ENCODE assay signal across 32 cellular contexts in the genomic region with DNA sequence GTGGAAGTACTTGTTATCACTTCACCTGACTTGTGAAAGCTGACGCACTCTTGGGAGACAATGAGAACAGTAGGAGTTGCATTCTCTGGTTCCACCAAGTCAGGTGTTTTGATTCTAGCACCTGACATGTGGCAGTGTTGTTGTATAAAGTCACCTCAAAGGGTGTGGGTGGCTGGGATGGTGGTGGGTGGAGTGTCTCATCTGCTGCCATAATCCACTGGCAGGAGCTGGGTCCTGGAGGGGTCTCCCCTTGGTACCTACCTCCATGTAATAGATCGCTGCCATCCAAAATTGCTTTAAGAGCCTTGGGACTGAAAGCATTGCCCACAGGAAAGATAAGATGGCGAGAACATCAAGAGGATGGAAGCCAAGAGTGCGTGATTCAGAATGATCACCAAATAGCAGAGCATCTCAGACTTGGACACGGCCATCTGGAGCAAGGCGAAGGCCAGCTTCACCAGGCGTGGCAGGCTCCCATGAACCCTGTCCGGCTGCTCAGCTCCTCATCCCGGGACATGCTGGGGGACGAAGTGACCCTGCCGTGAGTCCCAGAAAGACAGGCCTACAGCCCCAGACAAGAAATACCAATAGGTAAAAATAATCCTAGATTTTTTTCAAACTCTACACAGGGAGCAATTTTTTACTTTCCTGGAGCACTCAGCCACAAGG.
"Had no signal": no experiment of that assay in that cellular context is flagged by ENCODE, and none has a peak within 500 bp of the region (broad histone marks: within the 10 kb centered on the region; RNA-seq: fewer than 3 reads in every experiment).

No MANE protein-coding gene starts in this region.

- ATAC-seq: activated CD8-positive, alpha-beta T cell treated with anti-CD3 and anti-CD28 coated beads for 36 hours; activated T-cell treated with anti-CD3 and anti-CD28 coated beads, Interleukin-2, amount 50 U/mL, for 72 hours; PC-3 had no signal

- H3K36me3 Mint-ChIP-seq: activated naive CD4-positive, alpha-beta T cell treated with anti-CD3 and anti-CD28 coated beads, Interleukin-2, amount 50 U/mL, for 24 hours; activated naive CD8-positive, alpha-beta T cell treated with anti-CD3 and anti-CD28 coated beads, Interleukin-2, amount 10 ng/mL, durations not matched to agents 7 days and 5 days had no signal

- H3K4me3 ChIP-seq: ascending aorta, cardiac muscle cell, Peyer's patch, SJSA1 had no signal

- H3K4me3 Mint-ChIP-seq: activated CD4-positive, alpha-beta T cell treated with anti-CD3 and anti-CD28 coated beads, Interleukin-2, amount 10 ng/mL, durations not matched to agents 24 days and 14 days; activated CD8-positive, alpha-beta T cell treated with anti-CD3 and anti-CD28 coated beads for 36 hours; activated naive CD4-positive, alpha-beta T cell treated with anti-CD3 and anti-CD28 coated beads, Interleukin-2, amount 50 U/mL, for 24 hours; activated naive CD8-positive, alpha-beta T cell treated with anti-CD3 and anti-CD28 coated beads, Interleukin-2, amount 10 ng/mL, durations not matched to agents 7 days and 5 days; activated T-cell treated with anti-CD3 and anti-CD28 coated beads, Interleukin-2, amount 50 U/mL, for 72 hours; T-helper 1 cell treated with Interleukin-12 subunit alpha and Interleukin-12 subunit beta and Interleukin-4 antibody, amounts not matched to agents 30 μg/mL and 1 μg/mL, for 36 hours; T-helper 2 cell treated with Interferon-gamma antibody and Interleukin-4, amounts not matched to agents 5 μg/mL and 100 μg/mL, for 36 hours had no signal

- H3K4me1 ChIP-seq: ascending aorta, Peyer's patch had no signal

- H3K27me3 ChIP-seq: ascending aorta, Peyer's patch had no signal

- H3K27ac Mint-ChIP-seq: activated CD4-positive, alpha-beta T cell treated with anti-CD3 and anti-CD28 coated beads, Interleukin-2, amount 10 ng/mL, durations not matched to agents 24 days and 14 days; activated CD8-positive, alpha-beta T cell treated with anti-CD3 and anti-CD28 coated beads for 36 hours; activated naive CD4-positive, alpha-beta T cell treated with anti-CD3 and anti-CD28 coated beads, Interleukin-2, amount 50 U/mL, for 24 hours; activated naive CD8-positive, alpha-beta T cell treated with anti-CD3 and anti-CD28 coated beads, Interleukin-2, amount 10 ng/mL, durations not matched to agents 7 days and 5 days; activated T-cell treated with anti-CD3 and anti-CD28 coated beads, Interleukin-2, amount 50 U/mL, for 72 hours; activated T-helper 2 cell treated with anti-CD3 and anti-CD28 coated beads, Interferon-gamma antibody, Interleukin-2, Interleukin-4, amounts not matched to agents 10 μg/mL and 5 μg/mL and 100 μg/mL, durations not matched to agents 14 hours and 24 hours and 36 hours; T-helper 1 cell treated with Interleukin-12 subunit alpha and Interleukin-12 subunit beta and Interleukin-4 antibody, amounts not matched to agents 30 μg/mL and 1 μg/mL, for 36 hours; T-helper 2 cell treated with Interferon-gamma antibody and Interleukin-4, amounts not matched to agents 5 μg/mL and 100 μg/mL, for 36 hours had no signal

- H3K9me3 Mint-ChIP-seq: activated CD4-positive, alpha-beta T cell treated with anti-CD3 and anti-CD28 coated beads, Interleukin-2, amount 10 ng/mL, durations not matched to agents 24 days and 14 days; activated CD8-positive, alpha-beta T cell treated with anti-CD3 and anti-CD28 coated beads for 36 hours; activated naive CD4-positive, alpha-beta T cell treated with anti-CD3 and anti-CD28 coated beads, Interleukin-2, amount 50 U/mL, for 24 hours; activated naive CD8-positive, alpha-beta T cell treated with anti-CD3 and anti-CD28 coated beads, Interleukin-2, amount 10 ng/mL, durations not matched to agents 7 days and 5 days; activated T-cell treated with anti-CD3 and anti-CD28 coated beads, Interleukin-2, amount 50 U/mL, for 72 hours; activated T-helper 2 cell treated with anti-CD3 and anti-CD28 coated beads, Interferon-gamma antibody, Interleukin-2, Interleukin-4, amounts not matched to agents 10 μg/mL and 5 μg/mL and 100 μg/mL, durations not matched to agents 14 hours and 24 hours and 36 hours; T-helper 1 cell treated with Interleukin-12 subunit alpha and Interleukin-12 subunit beta and Interleukin-4 antibody, amounts not matched to agents 30 μg/mL and 1 μg/mL, for 36 hours; T-helper 2 cell treated with Interferon-gamma antibody and Interleukin-4, amounts not matched to agents 5 μg/mL and 100 μg/mL, for 36 hours had no signal

- H3K27ac ChIP-seq: ascending aorta, cardiac muscle cell, KMS-11, Peyer's patch, SJSA1 had no signal

- H3K4me1 Mint-ChIP-seq: activated CD4-positive, alpha-beta T cell treated with anti-CD3 and anti-CD28 coated beads, Interleukin-2, amount 10 ng/mL, durations not matched to agents 24 days and 14 days; activated naive CD4-positive, alpha-beta T cell treated with anti-CD3 and anti-CD28 coated beads, Interleukin-2, amount 50 U/mL, for 24 hours; activated naive CD8-positive, alpha-beta T cell treated with anti-CD3 and anti-CD28 coated beads, Interleukin-2, amount 10 ng/mL, durations not matched to agents 7 days and 5 days had no signal

- H3K9me3 ChIP-seq: ascending aorta, Peyer's patch, SJSA1, SK-N-SH had no signal

- DNase-seq: activated CD4-positive, alpha-beta T cell treated with anti-CD3 and anti-CD28 coated beads, Interleukin-2, amount 10 ng/mL, durations not matched to agents 24 days and 14 days; activated CD4-positive, alpha-beta T cell treated with anti-CD3 and anti-CD28 coated beads, Interleukin-2, amount 50 U/mL, for 4 hours; activated CD8-positive, alpha-beta T cell treated with anti-CD3 and anti-CD28 coated beads for 36 hours; activated gamma-delta T cell; activated naive CD4-positive, alpha-beta T cell treated with Interleukin-2 at 50 U/mL for 16 hours; activated naive CD8-positive, alpha-beta T cell treated with anti-CD3 and anti-CD28 coated beads, Interleukin-2, amount 10 ng/mL, durations not matched to agents 7 days and 5 days; activated T-cell treated with anti-CD3 and anti-CD28 coated beads, Interleukin-2, amount 50 U/mL, for 1 hour; activated T-cell treated with anti-CD3 and anti-CD28 coated beads, Interleukin-2, amount 50 U/mL, for 72 hours; amygdala; MM.1S; MV-4-11; NCI-H1092; NCI-H1436 treated with DMSO at 0.1 percent for 48 hours; NCI-H1694 treated with DMSO at 0.1 percent for 48 hours; NCI-H2029; NCI-H345; NCI-H524 treated with DMSO at 0.1 percent for 48 hours; NCI-H748 treated with DMSO at 0.1 percent for 48 hours; NK-92 treated with Interleukin-12 subunit alpha and Interleukin-12 subunit beta, amount 100 ng/mL, for 24 hours; PC-3; Peyer's patch; RPMI8226; SHP77 treated with DMSO at 0.1 percent for 48 hours; SK-N-SH had no signal

- H3K36me3 ChIP-seq: ascending aorta, cardiac muscle cell, Peyer's patch, SJSA1 had no signal
